In genomic region chr6:136764522-136764993, GRCh38 we compare ENCODE assay signal across 8 cellular contexts. TPM values are rescaled to one million over a fixed set of nuclear protein-coding genes. Genes with fewer than 3 reads are reported as not detected.
DNase-seq lines count a peak whose midpoint lies in the region; ATAC-seq and TF ChIP-seq lines count a peak whose summit lies in the region.

No MANE protein-coding gene starts in this region.

- peak overlapping the region in 1 of 2 donors; percentile 59 for H3K27ac Mint-ChIP-seq in stimulated activated naive CD8-positive, alpha-beta T cell treated with anti-CD3 and anti-CD28 coated beads, Interleukin-15, amount 100 ng/mL, for 72 hours

- peaks cover 82% of the 10 kb centered on the region for H3K4me1 Mint-ChIP-seq in activated T-cell treated with anti-CD3 and anti-CD28 coated beads, Interleukin-2, amount 50 U/mL, for 4 hours (ENCODE audit: low read depth)
- H3K4me1 Mint-ChIP-seq in stimulated activated naive CD8-positive, alpha-beta T cell treated with anti-CD3 and anti-CD28 coated beads, Interleukin-15, amount 100 ng/mL, for 72 hours = peaks cover 61% of the 10 kb centered on the region

- DNase-seq in activated T-cell treated with anti-CD3 and anti-CD28 coated beads, Interleukin-2, amount 50 U/mL, for 4 hours = no peak
- DNase-seq in activated T-cell treated with anti-CD3 and anti-CD28 coated beads for 4 hours = no peak
- DNase-seq in OCI-LY7 (ENCODE audit: low spot score) = peak; percentile 83
- DNase-seq in stimulated activated naive CD8-positive, alpha-beta T cell treated with anti-CD3 and anti-CD28 coated beads, Interleukin-15, amount 100 ng/mL, for 72 hours = no peak
- no peak for DNase-seq in DMS79 treated with DMSO at 0.1 percent for 48 hours (lab: John Stamatoyannopoulos, UW)
- DNase-seq in inferior parietal cortex (ENCODE audit: extremely low spot score) = no peak
- no peak for DNase-seq in stimulated activated CD4-positive, alpha-beta T cell treated with anti-CD3 and anti-CD28 coated beads, Interleukin-4, amount 100 ng/mL, for 24 hours

- POLR2A ChIA-PET in OCI-LY7 (lab: Charles Lee) = interaction anchor here (0.6 to 8.4 kb wide), 10 partner anchors 12 to 580 kb away, joined by 3 to 142 read pairs (median 4); partner anchors contain the start of gene MAP3K5

- H3K36me3 ChIP-seq in OCI-LY7 (ENCODE audit: insufficient read depth, low read length) = no peaks in the 10 kb centered on the region

- CTCF ChIA-PET in OCI-LY7 (lab: Charles Lee; ENCODE audit: unreplicated experiment) = interaction anchor here (1.1 to 4.1 kb wide), 3 partner anchors 28 to 48 kb away, joined by 6 to 19 read pairs (median 7); partner anchors contain the start of gene MAP3K5

- peak overlapping the region; percentile 32 for H3K4me3 ChIP-seq in OCI-LY7 (ENCODE audit: low read depth, low read length, poor library complexity, severe bottlenecking)

- H3K79me2 ChIP-seq in OCI-LY7 (ENCODE audit: insufficient read depth, low read depth, low read length) = peaks cover 79% of the 10 kb centered on the region

- H4K20me1 ChIP-seq in OCI-LY7 (ENCODE audit: insufficient read depth, low read length) = no peaks in the 10 kb centered on the region

- peak overlapping the region; percentile 66 for H3K4me2 ChIP-seq in OCI-LY7 (ENCODE audit: low read length)

- H3K36me3 Mint-ChIP-seq in activated T-cell treated with anti-CD3 and anti-CD28 coated beads, Interleukin-2, amount 50 U/mL, for 4 hours (ENCODE audit: insufficient read depth) = peaks cover 2% of the 10 kb centered on the region

- H3K4me1 ChIP-seq in OCI-LY7 (ENCODE audit: insufficient read depth, low read length, poor library complexity, severe bottlenecking) = peaks cover 83% of the 10 kb centered on the region

- no peak for TF ChIP-seq CTCF in OCI-LY7 (conservative IDR thresholded peaks at IDR 0.05; ENCODE audit: low read length)

- intact Hi-C loops in OCI-LY7 (cut with micrococcal nuclease; ENCODE audit: unreplicated experiment) = loop anchor here (1.0 kb wide), 3 partner anchors 20 to 47 kb away; no protein-coding TSS in a partner anchor

- H2AFZ ChIP-seq in OCI-LY7 (ENCODE audit: low read length) = peak overlapping the region; percentile 11; the same call in 1 of the 2 replicates

- BruUV-seq in OCI-LY7 (replicated peaks; lab: Mats Ljungman, UMichigan) = no TSS peak

- no peaks in the 10 kb centered on the region for H3K27me3 Mint-ChIP-seq in activated T-cell treated with anti-CD3 and anti-CD28 coated beads, Interleukin-2, amount 50 U/mL, for 4 hours (ENCODE audit: low read depth)
- H3K27me3 Mint-ChIP-seq in stimulated activated naive CD8-positive, alpha-beta T cell treated with anti-CD3 and anti-CD28 coated beads, Interleukin-15, amount 100 ng/mL, for 72 hours = no peaks in the 10 kb centered on the region

- H3K27ac ChIP-seq in OCI-LY7 (ENCODE audit: low read depth, low read length, poor library complexity, severe bottlenecking) = peak overlapping the region; percentile 95

- peak; percentile 50 to 65 for ATAC-seq in activated T-cell treated with anti-CD3 and anti-CD28 coated beads, Interleukin-2, amount 50 U/mL, for 4 hours
- ATAC-seq in HG02884 (IDR thresholded peaks at IDR 0.05; ENCODE audit: unreplicated experiment) = peak; percentile 44
- peak; percentile 74 for ATAC-seq in stimulated activated naive CD8-positive, alpha-beta T cell treated with anti-CD3 and anti-CD28 coated beads, Interleukin-15, amount 100 ng/mL, for 72 hours

- peaks cover 3% of the 10 kb centered on the region; the same call in 1 of the 2 replicates for H3K9me3 ChIP-seq in OCI-LY7 (ENCODE audit: low read length)

- no peaks in the 10 kb centered on the region for H3K9me3 Mint-ChIP-seq in activated T-cell treated with anti-CD3 and anti-CD28 coated beads, Interleukin-2, amount 50 U/mL, for 4 hours
- H3K9me3 Mint-ChIP-seq in stimulated activated naive CD8-positive, alpha-beta T cell treated with anti-CD3 and anti-CD28 coated beads, Interleukin-15, amount 100 ng/mL, for 72 hours = no peaks in the 10 kb centered on the region

- no peaks in the 10 kb centered on the region for H3K9me2 ChIP-seq in OCI-LY7 (ENCODE audit: insufficient read depth, low read length)

- no peak overlapping the region for H3K4me3 Mint-ChIP-seq in activated T-cell treated with anti-CD3 and anti-CD28 coated beads, Interleukin-2, amount 50 U/mL, for 4 hours
- peak overlapping the region; percentile 1 to 37 for H3K4me3 Mint-ChIP-seq in stimulated activated naive CD8-positive, alpha-beta T cell treated with anti-CD3 and anti-CD28 coated beads, Interleukin-15, amount 100 ng/mL, for 72 hours

RNA-seq across cellular contexts. Expression of gene MAP3K5, which starts 27.7 kb away (rescaled TPM):
- total RNA-seq in activated T-cell treated with anti-CD3 and anti-CD28 coated beads, Interleukin-2, amount 50 U/mL, for 4 hours = 10 to 100 TPM in 1 of 3 donors, 1 to 10 TPM in 2; 5.7 to 10.5 (median 7.9) TPM
- 12.0 and 13.8 TPM in 2 replicates for total RNA-seq in OCI-LY7 (2014; rRNA removed; shearing (Covaris generic))
- total RNA-seq in OCI-LY7 (2022) = 16.6 and 17.1 TPM in 2 replicates

RNA-seq across cellular contexts. Expression of gene PEX7, which starts 57.8 kb away (rescaled TPM):
- 1 to 10 TPM; 4.0 to 5.1 (median 4.5) TPM for total RNA-seq in activated T-cell treated with anti-CD3 and anti-CD28 coated beads, Interleukin-2, amount 50 U/mL, for 4 hours
- total RNA-seq in OCI-LY7 (2014; rRNA removed; shearing (Covaris generic)) = 7.3 and 8.4 TPM in 2 replicates
- total RNA-seq in OCI-LY7 (2022) = 5.8 and 7.9 TPM in 2 replicates
